Comparison of ENCODE assay signal across 21 cellular contexts in the genomic region with DNA sequence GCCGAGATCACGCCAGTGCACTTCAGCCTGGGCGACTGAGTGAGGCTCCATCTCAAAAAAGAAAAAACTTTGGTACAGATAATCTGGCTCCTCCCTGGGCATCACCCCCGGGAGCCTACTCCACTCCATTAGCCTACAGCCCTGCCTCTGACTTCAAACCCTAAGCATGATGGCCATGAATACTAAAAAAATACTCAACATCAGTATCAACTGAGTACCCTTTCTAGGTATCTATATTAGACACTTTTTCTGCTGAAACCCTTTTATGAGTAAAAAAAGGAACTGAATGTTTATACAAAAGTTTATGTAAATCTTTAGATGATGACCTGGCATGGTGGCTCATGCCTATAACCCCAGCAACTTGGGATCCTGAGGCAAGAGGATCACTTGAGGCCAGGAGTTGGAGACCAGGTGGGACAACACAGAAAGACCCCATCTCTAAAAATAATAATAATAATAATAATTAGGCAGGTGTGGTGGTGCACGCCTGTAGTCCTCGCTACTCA. TPM values are rescaled to one million over a fixed set of nuclear protein-coding genes. Genes with fewer than 3 reads are reported as not detected.
DNase-seq lines count a peak whose midpoint lies in the region; ATAC-seq, FAIRE-seq and TF ChIP-seq lines count a peak whose summit lies in the region.
"Had no signal": no experiment of that assay in that cellular context is flagged by ENCODE, and none has a peak within 500 bp of the region (broad histone marks: within the 10 kb centered on the region; RNA-seq: fewer than 3 reads in every experiment).

No MANE protein-coding gene starts in this region.

- 81% methylated on average over 6 of the region's 6 CpGs for WGBS in GM12878 (ENCODE audit: insufficient coverage, insufficient replicate concordance, low lambda C conversion rate, missing lambda C conversion rate)

- no peak overlapping the region for H2AFZ ChIP-seq in GM12878 (ENCODE audit: control insufficient read depth, low read depth, low read length)

- no peaks in the 10 kb centered on the region for H3K27me3 ChIP-seq in GM12878 (replicated peaks in 1 of 2; ENCODE audit: control insufficient read depth in 2 of 2, insufficient read depth in 2 of 2, low read length in 1 of 2)
- H3K27me3 ChIP-seq: BLaER1 had no signal

- SMC1A ChIA-PET in GM12878 (lab: Charles Lee; ENCODE audit: uncharacterized antibody, unreplicated experiment): interaction anchor here (1.2 to 1.5 kb wide), 4 partner anchors 10 to 49 kb away, joined by 3 to 5 read pairs (median 4); no protein-coding TSS in a partner anchor

- peaks cover 61% of the 10 kb centered on the region for H3K36me3 Mint-ChIP-seq in activated CD8-positive, alpha-beta memory T cell treated with anti-CD3 and anti-CD28 coated beads, Interleukin-2, amount 10 ng/mL, durations not matched to agents 7 days and 5 days
- H3K36me3 Mint-ChIP-seq in stimulated activated naive B cell treated with anti-CD40 and anti-IgM and Interleukin-4, amounts not matched to agents 10 μg/mL and 1 μg/mL and 100 μg/mL, for 72 hours: no peaks in the 10 kb centered on the region
- H3K36me3 Mint-ChIP-seq: CD4-positive, alpha-beta memory T cell had no signal

- no peaks in the 10 kb centered on the region for H3K36me3 ChIP-seq in GM12878 (ENCODE audit: control insufficient read depth in 2 of 2, insufficient read depth in 2 of 2, low read length in 1 of 2)

- in situ Hi-C loops in GM13977 (cut with MboI; ENCODE audit: low pct_unique_long_range_greater_than_20kb, low sequenced_read_pairs, unreplicated experiment): no loop called here
- in situ Hi-C loops in GM12878 (cut with MboI): no loop called here

- no peak overlapping the region for H3K9ac ChIP-seq in GM12878 (ENCODE audit: control insufficient read depth, insufficient read depth, low read length)
- H3K9ac ChIP-seq: BLaER1 had no signal

- TF ChIP-seq EP300 in GM12878 (IDR thresholded peaks at IDR 0.05; ENCODE audit: borderline replicate concordance in 1 of 2, control insufficient read depth in 1 of 2, low read depth in 2 of 2, low read length in 2 of 2): no peak

- H3K4me1 Mint-ChIP-seq in activated CD8-positive, alpha-beta memory T cell treated with anti-CD3 and anti-CD28 coated beads, Interleukin-2, amount 10 ng/mL, durations not matched to agents 7 days and 5 days: peaks cover 60% of the 10 kb centered on the region
- H3K4me1 Mint-ChIP-seq in stimulated activated naive B cell treated with anti-CD40 and anti-IgM and Interleukin-4, amounts not matched to agents 10 μg/mL and 1 μg/mL and 100 μg/mL, for 72 hours: peaks cover 2 to 11% of the 10 kb centered on the region in 2 donors

- intact Hi-C loops in GM12878 (cut with micrococcal nuclease; ENCODE audit: unreplicated experiment): no loop called here
- intact Hi-C loops in Right ventricle myocardium inferior (cut with DNase I): no loop called here

- H3K4me1 ChIP-seq in GM12878 (ENCODE audit: control insufficient read depth, insufficient read depth, low read length): no peaks in the 10 kb centered on the region

- TF ChIP-seq CTCF in GM13977 (IDR thresholded peaks at IDR 0.05; ENCODE audit: extremely low read depth, insufficient read depth, missing control alignments): no peak
- TF ChIP-seq CTCF in GM12878 (IDR thresholded peaks at IDR 0.05 in 2 of 3, conservative IDR thresholded peaks at IDR 0.05 in 1 of 3; ENCODE audit: control insufficient read depth in 2 of 3, extremely low read depth in 1 of 3, insufficient read depth in 1 of 3, low read depth in 3 of 3, low read length in 3 of 3): no peak

- no peaks in the 10 kb centered on the region for H3K9me3 ChIP-seq in GM12878 (replicated peaks; ENCODE audit: control insufficient read depth, insufficient read depth, low read length)
- H3K9me3 ChIP-seq: BLaER1 had no signal

- no peak overlapping the region for H3K4me2 ChIP-seq in GM12878 (ENCODE audit: control insufficient read depth, insufficient read depth)
- H3K4me2 ChIP-seq: BLaER1 had no signal

- no peak overlapping the region for H3K4me3 Mint-ChIP-seq in activated CD8-positive, alpha-beta memory T cell treated with anti-CD3 and anti-CD28 coated beads, Interleukin-2, amount 10 ng/mL, durations not matched to agents 7 days and 5 days
- no peak overlapping the region for H3K4me3 Mint-ChIP-seq in stimulated activated naive B cell treated with anti-CD40 and anti-IgM and Interleukin-4, amounts not matched to agents 10 μg/mL and 1 μg/mL and 100 μg/mL, for 72 hours
- H3K4me3 Mint-ChIP-seq: CD14-positive monocyte, H9 had no signal

- TF ChIP-seq RAD21 in GM12878 (IDR thresholded peaks at IDR 0.05; ENCODE audit: insufficient read depth, low read depth, low read length): no peak

- RAD21 ChIA-PET in GM12878 (lab: Charles Lee; ENCODE audit: unreplicated experiment): interaction anchor here (0.7 to 1.1 kb wide), 3 partner anchors 31 to 44 kb away, joined by 3 to 4 read pairs (median 3); no protein-coding TSS in a partner anchor

- H3K9me3 Mint-ChIP-seq in activated CD8-positive, alpha-beta memory T cell treated with anti-CD3 and anti-CD28 coated beads, Interleukin-2, amount 10 ng/mL, durations not matched to agents 7 days and 5 days (ENCODE audit: low read depth): no peaks in the 10 kb centered on the region
- H3K9me3 Mint-ChIP-seq in stimulated activated naive B cell treated with anti-CD40 and anti-IgM and Interleukin-4, amounts not matched to agents 10 μg/mL and 1 μg/mL and 100 μg/mL, for 72 hours: no peaks in the 10 kb centered on the region
- H3K9me3 Mint-ChIP-seq: CD14-positive monocyte; CD4-positive, alpha-beta memory T cell; H9 had no signal

- no peak overlapping the region for H3K4me3 ChIP-seq in GM12878
- H3K4me3 ChIP-seq: BLaER1 had no signal

- POLR2A ChIA-PET in GM12878 (lab: Charles Lee): no interaction called here

- no peak overlapping the region for H3K27ac ChIP-seq in GM12878 (ENCODE audit: control insufficient read depth, insufficient read depth)
- H3K27ac ChIP-seq: BLaER1 had no signal

- H4K20me1 ChIP-seq in GM12878 (ENCODE audit: control insufficient read depth, insufficient read depth): no peaks in the 10 kb centered on the region
- H4K20me1 ChIP-seq: BLaER1 had no signal

- H3K27ac Mint-ChIP-seq in activated CD8-positive, alpha-beta memory T cell treated with anti-CD3 and anti-CD28 coated beads, Interleukin-2, amount 10 ng/mL, durations not matched to agents 7 days and 5 days: peak overlapping the region; percentile 32
- H3K27ac Mint-ChIP-seq in stimulated activated naive B cell treated with anti-CD40 and anti-IgM and Interleukin-4, amounts not matched to agents 10 μg/mL and 1 μg/mL and 100 μg/mL, for 72 hours: no peak overlapping the region
- H3K27ac Mint-ChIP-seq: CD14-positive monocyte; CD4-positive, alpha-beta memory T cell; H9 had no signal

- CTCF ChIA-PET in activated CD8-positive, alpha-beta memory T cell treated with anti-CD3 and anti-CD28 coated beads, Interleukin-2, amount 10 ng/mL, durations not matched to agents 7 days and 5 days (lab: Charles Lee): interaction anchor here (1.2 to 2.3 kb wide), 6 partner anchors 15 to 48 kb away, joined by 3 to 10 read pairs (median 4); no protein-coding TSS in a partner anchor
- CTCF ChIA-PET in GM12878 (lab: Yijun Ruan, JAX): interaction anchor here (0.8 kb wide), 1 partner anchor 74 kb away, joined by 4 read pairs; no protein-coding TSS in a partner anchor

- H3K79me2 ChIP-seq in GM12878 (ENCODE audit: control insufficient read depth, insufficient read depth, low read length): no peaks in the 10 kb centered on the region

- no TSS peak for BruUV-seq in GM12878 (replicated peaks; lab: Mats Ljungman, UMichigan)

- H3K27me3 Mint-ChIP-seq in activated CD8-positive, alpha-beta memory T cell treated with anti-CD3 and anti-CD28 coated beads, Interleukin-2, amount 10 ng/mL, durations not matched to agents 7 days and 5 days: no peaks in the 10 kb centered on the region
- H3K27me3 Mint-ChIP-seq in stimulated activated naive B cell treated with anti-CD40 and anti-IgM and Interleukin-4, amounts not matched to agents 10 μg/mL and 1 μg/mL and 100 μg/mL, for 72 hours: peaks cover 0 to under 1% of the 10 kb centered on the region in 2 donors
- H3K27me3 Mint-ChIP-seq: CD4-positive, alpha-beta memory T cell had no signal

- no peak for ATAC-seq in activated CD8-positive, alpha-beta memory T cell treated with anti-CD3 and anti-CD28 coated beads, Interleukin-2, amount 10 ng/mL, durations not matched to agents 7 days and 5 days
- ATAC-seq in GM12878 (peak; percentile 70), Right ventricle myocardium inferior (no peak)
- peak; percentile 94 to 97 for ATAC-seq in stimulated activated naive B cell treated with anti-CD40 and anti-IgM and Interleukin-4, amounts not matched to agents 10 μg/mL and 1 μg/mL and 100 μg/mL, for 72 hours (replicated peaks)
- ATAC-seq: HepG2 had no signal

- FAIRE-seq in GM12878 (lab: Jason Lieb, UNC): no peak
- FAIRE-seq: GM19239, H1, HepG2 had no signal

- no peak for TF ChIP-seq POLR2A in GM12878 (IDR thresholded peaks at IDR 0.05; ENCODE audit: low read depth, low read length)

- no peak for DNase-seq in activated CD8-positive, alpha-beta memory T cell treated with anti-CD3 and anti-CD28 coated beads, Interleukin-2, amount 10 ng/mL, durations not matched to agents 7 days and 5 days
- DNase-seq in activated CD8-positive, alpha-beta memory T cell treated with anti-CD3 and anti-CD28 coated beads, Interleukin-2, amount 50 U/mL, for 4 hours: no peak
- DNase-seq in GM13977 (ENCODE audit: low spot score): peak; percentile 31
- DNase-seq in GM12878 (ENCODE audit: low read depth, low spot score): no peak
- no peak for DNase-seq in stimulated activated naive B cell treated with anti-CD40 and anti-IgM and Interleukin-4, amounts not matched to agents 10 μg/mL and 1 μg/mL and 100 μg/mL, for 72 hours
- no peak for DNase-seq in Right ventricle myocardium inferior (ENCODE audit: missing footprints)
- no peak for DNase-seq in NK-92 treated with Interleukin-12 subunit alpha and Interleukin-12 subunit beta, amount 100 ng/mL, for 24 hours (lab: John Stamatoyannopoulos, UW)
- DNase-seq: 8988T; CD4-positive, alpha-beta memory T cell; DMS153; DMS79; GDM1; H9 had no signal

RNA-seq across cellular contexts. Expression of gene RDM1, which starts 6.9 kb away (rescaled TPM):
- total RNA-seq in activated CD8-positive, alpha-beta memory T cell treated with anti-CD3 and anti-CD28 coated beads, Interleukin-2, amount 10 ng/mL, durations not matched to agents 7 days and 5 days: 10 to 100 TPM; 13.5 to 18.5 TPM
- total RNA-seq in GM12878 (2013; cell fraction: nucleolus; rRNA removed): 7.0 and 7.8 TPM in 2 replicates
- total RNA-seq in GM12878 (2014; rRNA removed) (5.7 and 8.8 TPM in 2 replicates), GM12878 (2014; rRNA removed; fragmentation: Illumina TruSeq; extraction: Trizol) (5.9 and 8.1 TPM in 2 replicates), GM12878 (2021) (9.7 and 12.1 TPM in 2 replicates), Right ventricle myocardium inferior (not detected)
- polyA plus RNA-seq in GM12878 (2011; ENCODE audit: low read depth): 3.5 TPM
- polyA plus RNA-seq in GM12878 (2011; rRNA removed) (18.4 and 21.8 TPM in 2 replicates), GM12878 (2014; fragmentation: Illumina TruSeq; extraction: Trizol) (9.6 and 11.1 TPM in 2 replicates), GM12878 (2014; fragmentation: Nextera tagmentation; extraction: Ambion mirVana) (10 to 100 TPM; 12.0 to 15.9 TPM), GM12878 (2014; rRNA removed) (6.2 and 8.2 TPM in 2 replicates), GM12878 (2016; fragmentation: Nextera tagmentation; extraction: Ambion mirVana) (10 to 100 TPM; 11.7 to 16.0 TPM)
- polyA plus RNA-seq in GM12878 (2011; cell fraction: cytosol; rRNA removed): 13.6 and 14.1 TPM in 2 replicates
- 23.8 and 26.1 TPM in 2 replicates for polyA plus RNA-seq in GM12878 (2011; cell fraction: nucleus; rRNA removed)
- polyA plus RNA-seq in GM12878 (2012): 3.9 and 6.2 TPM in 2 replicates
- 6.9 and 9.1 TPM in 2 replicates for polyA minus RNA-seq in GM12878 (2011; rRNA and poly(A)+ RNA removed)
- polyA minus RNA-seq in GM12878 (2011; cell fraction: cytosol; rRNA and poly(A)+ RNA removed): 3.2 and 4.0 TPM in 2 replicates
- 7.0 and 10.0 TPM in 2 replicates for polyA minus RNA-seq in GM12878 (2011; cell fraction: nucleus; rRNA and poly(A)+ RNA removed)
- polyA plus RNA-seq: AG04450, CD14-positive monocyte had no signal

RNA-seq across cellular contexts. Expression of gene LYZL6, which starts 19.9 kb away (rescaled TPM):
- not detected for total RNA-seq in activated CD8-positive, alpha-beta memory T cell treated with anti-CD3 and anti-CD28 coated beads, Interleukin-2, amount 10 ng/mL, durations not matched to agents 7 days and 5 days
- total RNA-seq in GM12878 (2013; cell fraction: nucleolus; rRNA removed): not detected in 2 replicates
- total RNA-seq in GM12878 (2014; rRNA removed) (not detected in 2 replicates), GM12878 (2014; rRNA removed; fragmentation: Illumina TruSeq; extraction: Trizol) (not detected in 2 replicates), GM12878 (2021) (not detected in 2 replicates), Right ventricle myocardium inferior (not detected)
- polyA plus RNA-seq in GM12878 (2011; ENCODE audit: low read depth): not detected
- polyA plus RNA-seq in GM12878 (2011; rRNA removed) (not detected in 2 replicates), GM12878 (2014; fragmentation: Illumina TruSeq; extraction: Trizol) (not detected in 2 replicates), GM12878 (2014; fragmentation: Nextera tagmentation; extraction: Ambion mirVana) (not detected), GM12878 (2014; rRNA removed) (not detected in 2 replicates), GM12878 (2016; fragmentation: Nextera tagmentation; extraction: Ambion mirVana) (not detected)
- polyA plus RNA-seq in GM12878 (2011; cell fraction: cytosol; rRNA removed): not detected in 2 replicates
- polyA plus RNA-seq in GM12878 (2011; cell fraction: nucleus; rRNA removed): not detected in 2 replicates
- polyA plus RNA-seq in GM12878 (2012): not detected in 2 replicates
- not detected in 2 replicates for polyA minus RNA-seq in GM12878 (2011; rRNA and poly(A)+ RNA removed)
- not detected in 2 replicates for polyA minus RNA-seq in GM12878 (2011; cell fraction: cytosol; rRNA and poly(A)+ RNA removed)
- not detected in 2 replicates for polyA minus RNA-seq in GM12878 (2011; cell fraction: nucleus; rRNA and poly(A)+ RNA removed)
- total RNA-seq: A673; CD4-positive, alpha-beta memory T cell; Daoy; H1; H9; HepG2 had no signal
- polyA plus RNA-seq: AG04450; CD14-positive monocyte; CD4-positive, alpha-beta memory T cell; H1; HepG2 had no signal

RNA-seq across cellular contexts. Expression of gene CCL5, which starts 43.5 kb away (rescaled TPM):
- 1,000 to 10,000 TPM in 1 of 2 experiments, 100 to 1,000 TPM in 1; 973 to 1,249 TPM for total RNA-seq in activated CD8-positive, alpha-beta memory T cell treated with anti-CD3 and anti-CD28 coated beads, Interleukin-2, amount 10 ng/mL, durations not matched to agents 7 days and 5 days
- total RNA-seq in GM12878 (2013; cell fraction: nucleolus; rRNA removed): 13.2 and 14.2 TPM in 2 replicates
- total RNA-seq in GM12878 (2014; rRNA removed) (82.0 and 96.3 TPM in 2 replicates), GM12878 (2014; rRNA removed; fragmentation: Illumina TruSeq; extraction: Trizol) (75.4 and 79.6 TPM in 2 replicates), GM12878 (2021) (60.2 and 71.7 TPM in 2 replicates), Right ventricle myocardium inferior (1.7 TPM)
- polyA plus RNA-seq in GM12878 (2011; ENCODE audit: low read depth): 24.2 TPM
- polyA plus RNA-seq in GM12878 (2011; rRNA removed) (166 and 175 TPM in 2 replicates), GM12878 (2014; fragmentation: Illumina TruSeq; extraction: Trizol) (95.6 and 112 TPM in 2 replicates), GM12878 (2014; fragmentation: Nextera tagmentation; extraction: Ambion mirVana) (100 to 1,000 TPM; 139 to 186 TPM), GM12878 (2014; rRNA removed) (84.0 and 99.6 TPM in 2 replicates), GM12878 (2016; fragmentation: Nextera tagmentation; extraction: Ambion mirVana) (10 to 100 TPM; 45.7 to 56.1 TPM)
- polyA plus RNA-seq in GM12878 (2011; cell fraction: cytosol; rRNA removed): 161 and 226 TPM in 2 replicates
- 21.7 and 23.4 TPM in 2 replicates for polyA plus RNA-seq in GM12878 (2011; cell fraction: nucleus; rRNA removed)
- polyA plus RNA-seq in GM12878 (2012): 28.6 and 36.4 TPM in 2 replicates
- polyA minus RNA-seq in GM12878 (2011; rRNA and poly(A)+ RNA removed): 62.0 and 109 TPM in 2 replicates
- polyA minus RNA-seq in GM12878 (2011; cell fraction: cytosol; rRNA and poly(A)+ RNA removed): 37.3 and 38.6 TPM in 2 replicates
- polyA minus RNA-seq in GM12878 (2011; cell fraction: nucleus; rRNA and poly(A)+ RNA removed): 4.0 and 6.3 TPM in 2 replicates
- total RNA-seq: A673, H1, H9 had no signal
- polyA plus RNA-seq: AG04450, H1 had no signal

RNA-seq across cellular contexts. Expression of gene HEATR9, which starts 55.0 kb away (rescaled TPM):
- total RNA-seq in activated CD8-positive, alpha-beta memory T cell treated with anti-CD3 and anti-CD28 coated beads, Interleukin-2, amount 10 ng/mL, durations not matched to agents 7 days and 5 days: 1 to 10 TPM; 6.4 to 6.7 TPM
- 0.40 and 0.42 TPM in 2 replicates for total RNA-seq in GM12878 (2013; cell fraction: nucleolus; rRNA removed)
- 0.11 TPM in 1 of 2 replicates, not detected in the other for total RNA-seq in GM12878 (2014; rRNA removed)
- 0.04 TPM in 1 of 2 replicates, not detected in the other for total RNA-seq in GM12878 (2014; rRNA removed; fragmentation: Illumina TruSeq; extraction: Trizol)
- total RNA-seq in GM12878 (2021): 0.21 and 0.53 TPM in 2 replicates
- not detected for polyA plus RNA-seq in GM12878 (2011; ENCODE audit: low read depth)
- polyA plus RNA-seq in GM12878 (2011; rRNA removed): 0.43 and 0.50 TPM in 2 replicates
- polyA plus RNA-seq in GM12878 (2011; cell fraction: cytosol; rRNA removed): 0.27 and 0.28 TPM in 2 replicates
- 1.6 and 2.5 TPM in 2 replicates for polyA plus RNA-seq in GM12878 (2011; cell fraction: nucleus; rRNA removed)
- polyA plus RNA-seq in GM12878 (2012): 0.06 TPM in 1 of 2 replicates, not detected in the other
- 0.08 and 0.12 TPM in 2 replicates for polyA plus RNA-seq in GM12878 (2014; fragmentation: Illumina TruSeq; extraction: Trizol)
- polyA plus RNA-seq in GM12878 (2014; fragmentation: Nextera tagmentation; extraction: Ambion mirVana): under 1 TPM; 0.11 to 0.14 TPM
- 0.17 and 0.36 TPM in 2 replicates for polyA plus RNA-seq in GM12878 (2014; rRNA removed)
- polyA plus RNA-seq in GM12878 (2016; fragmentation: Nextera tagmentation; extraction: Ambion mirVana): not detected
- polyA minus RNA-seq in GM12878 (2011; rRNA and poly(A)+ RNA removed): 0.29 TPM in 1 of 2 replicates, not detected in the other
- polyA minus RNA-seq in GM12878 (2011; cell fraction: cytosol; rRNA and poly(A)+ RNA removed): not detected in 2 replicates
- 0.29 and 0.48 TPM in 2 replicates for polyA minus RNA-seq in GM12878 (2011; cell fraction: nucleus; rRNA and poly(A)+ RNA removed)
- not detected for total RNA-seq in Right ventricle myocardium inferior
- total RNA-seq: A673, Daoy, H1, H9, HepG2 had no signal
- polyA plus RNA-seq: AG04450; CD14-positive monocyte; CD4-positive, alpha-beta memory T cell; H1; HepG2 had no signal

RNA-seq across cellular contexts. Expression of gene CCL16, which starts 57.6 kb away (rescaled TPM):
- total RNA-seq in activated CD8-positive, alpha-beta memory T cell treated with anti-CD3 and anti-CD28 coated beads, Interleukin-2, amount 10 ng/mL, durations not matched to agents 7 days and 5 days: not detected
- total RNA-seq in GM12878 (2013; cell fraction: nucleolus; rRNA removed): not detected in 2 replicates
- total RNA-seq in GM12878 (2014; rRNA removed) (not detected in 2 replicates), GM12878 (2014; rRNA removed; fragmentation: Illumina TruSeq; extraction: Trizol) (not detected in 2 replicates), GM12878 (2021) (not detected in 2 replicates), Right ventricle myocardium inferior (not detected)
- polyA plus RNA-seq in GM12878 (2011; ENCODE audit: low read depth): not detected
- polyA plus RNA-seq in GM12878 (2011; rRNA removed) (not detected in 2 replicates), GM12878 (2014; fragmentation: Illumina TruSeq; extraction: Trizol) (not detected in 2 replicates), GM12878 (2014; fragmentation: Nextera tagmentation; extraction: Ambion mirVana) (not detected), GM12878 (2014; rRNA removed) (not detected in 2 replicates), GM12878 (2016; fragmentation: Nextera tagmentation; extraction: Ambion mirVana) (not detected)
- not detected in 2 replicates for polyA plus RNA-seq in GM12878 (2011; cell fraction: cytosol; rRNA removed)
- not detected in 2 replicates for polyA plus RNA-seq in GM12878 (2011; cell fraction: nucleus; rRNA removed)
- not detected in 2 replicates for polyA plus RNA-seq in GM12878 (2012)
- polyA minus RNA-seq in GM12878 (2011; rRNA and poly(A)+ RNA removed): not detected in 2 replicates
- not detected in 2 replicates for polyA minus RNA-seq in GM12878 (2011; cell fraction: cytosol; rRNA and poly(A)+ RNA removed)
- not detected in 2 replicates for polyA minus RNA-seq in GM12878 (2011; cell fraction: nucleus; rRNA and poly(A)+ RNA removed)
- total RNA-seq: A673; CD4-positive, alpha-beta memory T cell; Daoy; H1; H9 had no signal
- polyA plus RNA-seq: AG04450; CD14-positive monocyte; CD4-positive, alpha-beta memory T cell; H1 had no signal

Comparison
In these comparisons a context has a peak if more than half of its experiments do, and no peak if none do; other contexts are left out.
1. ATAC-seq: peak in GM12878 (single experiment) and stimulated activated naive B cell treated with anti-CD40 and anti-IgM and Interleukin-4, amounts not matched to agents 10 μg/mL and 1 μg/mL and 100 μg/mL, for 72 hours (2 of 2); none in activated CD8-positive, alpha-beta memory T cell treated with anti-CD3 and anti-CD28 coated beads, Interleukin-2, amount 10 ng/mL, durations not matched to agents 7 days and 5 days (single experiment) and Right ventricle myocardium inferior (single experiment).